ENCODE assay signal across 8 cellular contexts in the genomic region with DNA sequence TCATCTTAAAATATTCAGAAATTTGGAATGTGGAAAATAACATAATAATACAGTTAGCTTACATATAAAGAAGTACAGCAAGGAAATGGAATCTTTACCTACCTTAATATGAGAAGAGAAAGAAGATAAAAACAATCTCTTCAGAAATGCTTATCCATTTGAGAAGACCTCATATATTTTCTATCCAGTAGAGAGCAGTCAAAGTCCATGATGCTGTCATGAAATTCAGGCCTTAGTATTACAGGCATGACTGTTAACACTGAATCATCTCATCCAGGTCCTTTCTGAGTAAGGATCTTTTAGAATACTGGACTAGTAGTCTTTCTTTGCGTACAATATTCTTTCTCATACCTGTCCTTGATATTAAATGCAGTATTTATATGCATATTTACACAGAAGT.
DNase-seq lines count a peak whose midpoint lies in the region; ATAC-seq and TF ChIP-seq lines count a peak whose summit lies in the region.

No MANE protein-coding gene starts in this region.

- intact Hi-C loops in left ventricle myocardium inferior (cut with micrococcal nuclease): no loop called here

- DNase-seq in OCI-M1 (lab: John Stamatoyannopoulos, UW) (peak; percentile 32), left ventricle myocardium inferior (no peak), T-helper 9 cell (no peak)
- DNase-seq in activated naive CD4-positive, alpha-beta T cell treated with Interleukin-2 at 50 U/mL for 16 hours: no peak
- DNase-seq in activated CD4-positive, CD25-positive, alpha-beta regulatory T cell treated with anti-CD3 and anti-CD28 coated beads, Interleukin-2, amount 50 U/mL, for 72 hours: no peak

- no peaks in the 10 kb centered on the region for H3K27me3 ChIP-seq in left ventricle myocardium inferior (ENCODE audit: low read depth)

- no peaks in the 10 kb centered on the region for H3K36me3 ChIP-seq in left ventricle myocardium inferior

- no peak overlapping the region for H3K4me3 ChIP-seq in left ventricle myocardium inferior

- peaks cover 12% of the 10 kb centered on the region for H3K9me3 ChIP-seq in left ventricle myocardium inferior (replicated peaks)

- TF ChIP-seq CTCF in left ventricle myocardium inferior (IDR thresholded peaks at IDR 0.05; ENCODE audit: borderline replicate concordance): peak; percentile 48

- ATAC-seq in GM18502 (IDR thresholded peaks at IDR 0.05; ENCODE audit: poor library complexity, unreplicated experiment) (peak; percentile 76), HG02759 (IDR thresholded peaks at IDR 0.05; ENCODE audit: unreplicated experiment) (peak; percentile 86), GM21526 (IDR thresholded peaks at IDR 0.05; ENCODE audit: low FRiP score, unreplicated experiment) (no peak)

- no peak overlapping the region for H3K27ac ChIP-seq in left ventricle myocardium inferior (replicated peaks)

- no peaks in the 10 kb centered on the region for H3K4me1 ChIP-seq in left ventricle myocardium inferior
